ENCODE assay signal across 1 cellular context in the genomic region with DNA sequence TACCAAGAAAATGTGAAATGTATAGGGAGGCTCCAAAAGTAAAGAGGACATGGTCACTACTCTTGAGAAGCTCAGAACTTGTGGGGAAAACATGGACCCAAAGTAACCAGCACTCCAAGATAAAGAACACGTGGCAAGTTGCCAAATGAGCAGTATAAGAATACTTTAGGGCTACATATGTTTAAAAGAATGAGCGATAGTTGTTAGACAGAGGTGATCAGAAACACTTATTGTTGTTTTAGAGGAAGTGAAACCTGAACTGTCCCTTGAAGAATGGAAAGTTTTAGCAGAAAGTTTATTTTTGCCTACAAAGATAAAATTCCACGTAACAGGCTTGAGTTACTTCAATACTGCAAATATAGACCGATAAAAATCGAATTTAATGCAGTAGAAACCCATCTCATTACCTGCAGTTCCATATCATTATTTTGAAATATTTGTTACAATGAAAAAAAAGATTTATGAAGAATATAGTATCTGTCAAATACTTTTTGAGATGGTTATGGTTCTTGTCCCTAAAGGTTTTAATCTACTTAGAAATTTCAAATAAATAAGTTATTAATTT.
TF ChIP-seq lines count a peak whose summit lies in the region.

No MANE protein-coding gene starts in this region.

TF ChIP-seq in GM12878, 131 proteins besides CTCF, POLR2A, EP300 and RAD21 (continued from another document):
- TF ChIP-seq, protein P1, sequence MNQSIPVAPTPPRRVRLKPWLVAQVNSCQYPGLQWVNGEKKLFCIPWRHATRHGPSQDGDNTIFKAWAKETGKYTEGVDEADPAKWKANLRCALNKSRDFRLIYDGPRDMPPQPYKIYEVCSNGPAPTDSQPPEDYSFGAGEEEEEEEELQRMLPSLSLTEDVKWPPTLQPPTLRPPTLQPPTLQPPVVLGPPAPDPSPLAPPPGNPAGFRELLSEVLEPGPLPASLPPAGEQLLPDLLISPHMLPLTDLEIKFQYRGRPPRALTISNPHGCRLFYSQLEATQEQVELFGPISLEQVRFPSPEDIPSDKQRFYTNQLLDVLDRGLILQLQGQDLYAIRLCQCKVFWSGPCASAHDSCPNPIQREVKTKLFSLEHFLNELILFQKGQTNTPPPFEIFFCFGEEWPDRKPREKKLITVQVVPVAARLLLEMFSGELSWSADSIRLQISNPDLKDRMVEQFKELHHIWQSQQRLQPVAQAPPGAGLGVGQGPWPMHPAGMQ (IDR thresholded peaks at IDR 0.05; ENCODE audit: borderline replicate concordance), result no peak
- TF ChIP-seq ZNF217 (IDR thresholded peaks at IDR 0.05) (peak; percentile 39; the same call in 1 of the 2 replicates), NFXL1 (IDR thresholded peaks at IDR 0.05; ENCODE audit: borderline replicate concordance) (no peak), POU2F2 (IDR thresholded peaks at IDR 0.05; ENCODE audit: borderline replicate concordance, low read depth, low read length) (no peak), NR2C1 (IDR thresholded peaks at IDR 0.05) (no peak), BHLHE40 (IDR thresholded peaks at IDR 0.05; ENCODE audit: borderline replicate concordance in 1 of 2, low read depth in 2 of 2, low read length in 1 of 2) (peak in 1 of 2 experiments; percentile 37; a peak in 1 of 4 replicates), MTA3 (IDR thresholded peaks at IDR 0.05; ENCODE audit: borderline replicate concordance, low read length) (no peak), SMAD5 (IDR thresholded peaks at IDR 0.05; ENCODE audit: low read depth) (no peak), ZBED1 (IDR thresholded peaks at IDR 0.05; ENCODE audit: borderline replicate concordance) (no peak), DPF2 (IDR thresholded peaks at IDR 0.05) (peak; percentile 97), RFX5 (IDR thresholded peaks at IDR 0.05; ENCODE audit: low read depth, low read length) (no peak), JUND (IDR thresholded peaks at IDR 0.05; ENCODE audit: low read depth, low read length) (no peak)
- TF ChIP-seq, protein P2, sequence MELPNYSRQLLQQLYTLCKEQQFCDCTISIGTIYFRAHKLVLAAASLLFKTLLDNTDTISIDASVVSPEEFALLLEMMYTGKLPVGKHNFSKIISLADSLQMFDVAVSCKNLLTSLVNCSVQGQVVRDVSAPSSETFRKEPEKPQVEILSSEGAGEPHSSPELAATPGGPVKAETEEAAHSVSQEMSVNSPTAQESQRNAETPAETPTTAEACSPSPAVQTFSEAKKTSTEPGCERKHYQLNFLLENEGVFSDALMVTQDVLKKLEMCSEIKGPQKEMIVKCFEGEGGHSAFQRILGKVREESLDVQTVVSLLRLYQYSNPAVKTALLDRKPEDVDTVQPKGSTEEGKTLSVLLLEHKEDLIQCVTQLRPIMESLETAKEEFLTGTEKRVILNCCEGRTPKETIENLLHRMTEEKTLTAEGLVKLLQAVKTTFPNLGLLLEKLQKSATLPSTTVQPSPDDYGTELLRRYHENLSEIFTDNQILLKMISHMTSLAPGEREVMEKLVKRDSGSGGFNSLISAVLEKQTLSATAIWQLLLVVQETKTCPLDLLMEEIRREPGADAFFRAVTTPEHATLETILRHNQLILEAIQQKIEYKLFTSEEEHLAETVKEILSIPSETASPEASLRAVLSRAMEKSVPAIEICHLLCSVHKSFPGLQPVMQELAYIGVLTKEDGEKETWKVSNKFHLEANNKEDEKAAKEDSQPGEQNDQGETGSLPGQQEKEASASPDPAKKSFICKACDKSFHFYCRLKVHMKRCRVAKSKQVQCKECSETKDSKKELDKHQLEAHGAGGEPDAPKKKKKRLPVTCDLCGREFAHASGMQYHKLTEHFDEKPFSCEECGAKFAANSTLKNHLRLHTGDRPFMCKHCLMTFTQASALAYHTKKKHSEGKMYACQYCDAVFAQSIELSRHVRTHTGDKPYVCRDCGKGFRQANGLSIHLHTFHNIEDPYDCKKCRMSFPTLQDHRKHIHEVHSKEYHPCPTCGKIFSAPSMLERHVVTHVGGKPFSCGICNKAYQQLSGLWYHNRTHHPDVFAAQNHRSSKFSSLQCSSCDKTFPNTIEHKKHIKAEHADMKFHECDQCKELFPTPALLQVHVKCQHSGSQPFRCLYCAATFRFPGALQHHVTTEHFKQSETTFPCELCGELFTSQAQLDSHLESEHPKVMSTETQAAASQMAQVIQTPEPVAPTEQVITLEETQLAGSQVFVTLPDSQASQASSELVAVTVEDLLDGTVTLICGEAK (IDR thresholded peaks at IDR 0.05; ENCODE audit: borderline replicate concordance), result no peak
